In genomic region chr6:138987299-138987642, GRCh38 we compare ENCODE assay signal across 8 cellular contexts. TPM values are rescaled to one million over a fixed set of nuclear protein-coding genes. Genes with fewer than 3 reads are reported as not detected.
DNase-seq lines count a peak whose midpoint lies in the region; ATAC-seq, FAIRE-seq and TF ChIP-seq lines count a peak whose summit lies in the region.

No MANE protein-coding gene starts in this region.

- peak overlapping the region; percentile 90 to 98 for H3K4me3 ChIP-seq in ascending aorta
- peak overlapping the region; percentile 48 to 76 for H3K4me3 ChIP-seq in kidney (ENCODE audit: low read length in 2 of 2)
- H3K4me3 ChIP-seq in thoracic aorta = peak overlapping the region; percentile 89

- peaks cover 6% of the 10 kb centered on the region for H3K36me3 Mint-ChIP-seq in CD4-positive, alpha-beta T cell (ENCODE audit: low read depth)

- no peak for FAIRE-seq in kidney (lab: Jason Lieb, UNC)

- POLR2A ChIA-PET in CD4-positive, alpha-beta T cell (lab: Charles Lee) = interaction anchor here (0.7 to 4.3 kb wide), 13 partner anchors 13 to 532 kb away, joined by 3 to 41 read pairs (median 4); partner anchors contain the start of genes ABRACL, CCDC28A and CITED2

- CTCF ChIA-PET in CD4-positive, alpha-beta T cell (lab: Charles Lee) = interaction anchor here (0.9 to 1.4 kb wide), 2 partner anchors 61 to 171 kb away, joined by 3 to 4 read pairs; no protein-coding TSS in a partner anchor

- H3K9ac ChIP-seq in kidney (ENCODE audit: low read length in 2 of 2) = peak overlapping the region; percentile 26 to 82

- no peaks in the 10 kb centered on the region for H3K27me3 ChIP-seq in CD4-positive, alpha-beta T cell (ENCODE audit: control insufficient read depth, insufficient read depth, low read length)
- H3K27me3 ChIP-seq in ascending aorta = no peaks in the 10 kb centered on the region
- H3K27me3 ChIP-seq in thoracic aorta (replicated peaks; ENCODE audit: insufficient read depth) = no peaks in the 10 kb centered on the region

- no peaks in the 10 kb centered on the region for H3K9me3 Mint-ChIP-seq in CD4-positive, alpha-beta T cell

- ATAC-seq in CD4-positive, alpha-beta T cell (ENCODE audit: poor library complexity) = no peak
- ATAC-seq in HG02943 (IDR thresholded peaks at IDR 0.05; ENCODE audit: low read depth, unreplicated experiment) (peak; percentile 29), thoracic aorta (ENCODE audit: insufficient number of reproducible peaks, low FRiP score, low read depth) (no peak), left lobe of liver (no peak)

- H3K9me3 ChIP-seq in CD4-positive, alpha-beta T cell (ENCODE audit: control insufficient read depth, low read length) = no peaks in the 10 kb centered on the region
- H3K9me3 ChIP-seq in ascending aorta (no peaks in the 10 kb centered on the region), kidney (ENCODE audit: control insufficient read depth in 1 of 2, low read length in 2 of 2) (no peaks in the 10 kb centered on the region), thoracic aorta (no peaks in the 10 kb centered on the region)

- no peak overlapping the region for H3K27ac ChIP-seq in CD4-positive, alpha-beta T cell (ENCODE audit: low read depth, low read length)
- H3K27ac ChIP-seq in ascending aorta = peak overlapping the region; percentile 31 to 85
- H3K27ac ChIP-seq in kidney (ENCODE audit: low read depth in 2 of 2, low read length in 2 of 2) = peak overlapping the region; percentile 45 to 51
- peak overlapping the region in 1 of 2 donors; percentile 85 for H3K27ac ChIP-seq in thoracic aorta

- H3K4me3 Mint-ChIP-seq in CD4-positive, alpha-beta T cell = peak overlapping the region; percentile 88

- peaks cover 8% of the 10 kb centered on the region for H3K4me1 Mint-ChIP-seq in CD4-positive, alpha-beta T cell (ENCODE audit: low read depth)

- H3K4me1 ChIP-seq in ascending aorta = peaks cover 0 to 19% of the 10 kb centered on the region in 2 donors
- peaks cover 0 to 5% of the 10 kb centered on the region in 2 donors for H3K4me1 ChIP-seq in kidney (ENCODE audit: control insufficient read depth in 1 of 2, insufficient read depth in 1 of 2, low read depth in 1 of 2, low read length in 2 of 2)
- H3K4me1 ChIP-seq in thoracic aorta (ENCODE audit: control insufficient read depth in 1 of 2, low read depth in 2 of 2) = peaks cover 16 to 30% of the 10 kb centered on the region in 2 donors

- no peak overlapping the region for H3K27ac Mint-ChIP-seq in CD4-positive, alpha-beta T cell

- intact Hi-C loops in CD4-positive, alpha-beta T cell (cut with DNase I, micrococcal nuclease) = loop anchor here (2.0 to 10.0 kb wide), 10 partner anchors 16 to 872 kb away; partner anchors contain the start of genes CITED2 (in 2 of the 2), CCDC28A (in 1 of the 2) and HECA (in 1 of the 2)
- intact Hi-C loops in ascending aorta (cut with DNase I) (loop anchor here (5.0 to 10.0 kb wide), 2 partner anchors 40 to 378 kb away; no protein-coding TSS in a partner anchor), kidney (cut with DNase I) (no loop called here)

- H3K27me3 Mint-ChIP-seq in CD4-positive, alpha-beta T cell = no peaks in the 10 kb centered on the region

- no peak for DNase-seq in CD4-positive, alpha-beta T cell
- DNase-seq in ascending aorta (ENCODE audit: low spot score in 2 of 2) = no peak
- peak; percentile 86 for DNase-seq in kidney
- no peak for DNase-seq in thoracic aorta (ENCODE audit: low spot score)
- DNase-seq in NCI-H510A (lab: John Stamatoyannopoulos, UW) = no peak
- no peak for DNase-seq in effector CD8-positive, alpha-beta T cell (lab: John Stamatoyannopoulos, UW)
- DNase-seq in left lobe of liver (ENCODE audit: low spot score) = no peak

- H3K36me3 ChIP-seq in ascending aorta (no peaks in the 10 kb centered on the region), kidney (ENCODE audit: control insufficient read depth in 1 of 2, insufficient read depth in 2 of 2, low read length in 2 of 2) (no peaks in the 10 kb centered on the region), thoracic aorta (no peaks in the 10 kb centered on the region)

- no peak for TF ChIP-seq CTCF in CD4-positive, alpha-beta T cell (IDR thresholded peaks at IDR 0.05)
- TF ChIP-seq CTCF in ascending aorta (IDR thresholded peaks at IDR 0.05) (no peak), kidney (IDR thresholded peaks at IDR 0.05; ENCODE audit: borderline replicate concordance, extremely low read depth, insufficient read depth) (no peak), thoracic aorta (IDR thresholded peaks at IDR 0.05) (no peak)

RNA-seq across cellular contexts. Expression of gene REPS1, which starts 0.8 kb away (rescaled TPM):
- total RNA-seq in CD4-positive, alpha-beta T cell = 10 to 100 TPM; 54.0 to 56.6 TPM
- total RNA-seq in ascending aorta (30.4 TPM), kidney (37.0 TPM), thoracic aorta (10 to 100 TPM; 43.1 to 86.0 TPM), left lobe of liver (49.4 TPM)
- polyA plus RNA-seq in kidney (ENCODE audit: insufficient read depth, low read depth, low replicate concordance) = 33.4 TPM

RNA-seq across cellular contexts. Expression of gene ABRACL, which starts 41.3 kb away (rescaled TPM):
- 10 to 100 TPM; 36.8 to 40.6 TPM for total RNA-seq in CD4-positive, alpha-beta T cell
- total RNA-seq in ascending aorta = 27.6 TPM
- total RNA-seq in kidney = 24.9 TPM
- 51.3 TPM for polyA plus RNA-seq in kidney (ENCODE audit: insufficient read depth, low read depth, low replicate concordance)
- total RNA-seq in thoracic aorta = 10 to 100 TPM; 21.8 to 37.5 TPM
- total RNA-seq in left lobe of liver = 49.8 TPM
